In genomic region chr15:79957741-79958140, GRCh38 we compare ENCODE assay signal across 18 cellular contexts.
"Had no signal": no experiment of that assay in that cellular context is flagged by ENCODE, and none has a peak within 500 bp of the region (broad histone marks: within the 10 kb centered on the region; RNA-seq: fewer than 3 reads in every experiment).

No MANE protein-coding gene starts in this region.

- H3K9me3 ChIP-seq: ascending aorta, gastrocnemius medialis, left ventricle myocardium inferior, tibial artery had no signal

- H3K4me1 ChIP-seq: ascending aorta, gastrocnemius medialis, left ventricle myocardium inferior, neural progenitor cell, tibial artery had no signal

- H3K9ac ChIP-seq: neural progenitor cell had no signal

- H3K27ac Mint-ChIP-seq: activated CD4-positive, alpha-beta T cell treated with anti-CD3 and anti-CD28 coated beads, Interleukin-2, amount 10 ng/mL, durations not matched to agents 7 days and 5 days; activated CD8-positive, alpha-beta memory T cell treated with anti-CD3 and anti-CD28 coated beads, Interleukin-2, amount 10 ng/mL, durations not matched to agents 7 days and 5 days; activated CD8-positive, alpha-beta T cell treated with anti-CD3 and anti-CD28 coated beads for 36 hours; activated T-helper 1 cell treated with anti-CD3 and anti-CD28 coated beads, Interleukin-12 subunit alpha, Interleukin-12 subunit beta, Interleukin-2, Interleukin-4 antibody, amounts not matched to agents 30 ng/mL and 10 ng/mL and 1 ng/mL, durations not matched to agents 14 hours and 24 hours and 36 hours; neural progenitor cell; stimulated activated naive CD8-positive, alpha-beta T cell treated with anti-CD3 and anti-CD28 coated beads, Interleukin-15, Interleukin-2, amounts not matched to agents 100 ng/mL and 50 ng/mL, for 24 hours had no signal

- H3K9me3 Mint-ChIP-seq: activated naive CD4-positive, alpha-beta T cell treated with anti-CD3 and anti-CD28 coated beads, Interleukin-2, amount 50 U/mL, for 72 hours; activated T-helper 1 cell treated with anti-CD3 and anti-CD28 coated beads, Interleukin-12 subunit alpha, Interleukin-12 subunit beta, Interleukin-2, Interleukin-4 antibody, amounts not matched to agents 30 ng/mL and 10 ng/mL and 1 ng/mL, durations not matched to agents 14 hours and 24 hours and 36 hours; naive thymus-derived CD4-positive, alpha-beta T cell; neural progenitor cell; stimulated activated naive CD8-positive, alpha-beta T cell treated with anti-CD3 and anti-CD28 coated beads, Interleukin-15, Interleukin-2, amounts not matched to agents 100 ng/mL and 50 ng/mL, for 24 hours had no signal

- H3K36me3 Mint-ChIP-seq: neural progenitor cell had no signal

- H3K27me3 Mint-ChIP-seq: activated CD4-positive, alpha-beta T cell treated with anti-CD3 and anti-CD28 coated beads, Interleukin-2, amount 10 ng/mL, durations not matched to agents 7 days and 5 days; activated CD8-positive, alpha-beta memory T cell treated with anti-CD3 and anti-CD28 coated beads, Interleukin-2, amount 10 ng/mL, durations not matched to agents 7 days and 5 days; activated CD8-positive, alpha-beta T cell treated with anti-CD3 and anti-CD28 coated beads for 36 hours; naive thymus-derived CD4-positive, alpha-beta T cell; stimulated activated naive CD8-positive, alpha-beta T cell treated with anti-CD3 and anti-CD28 coated beads, Interleukin-15, Interleukin-2, amounts not matched to agents 100 ng/mL and 50 ng/mL, for 24 hours had no signal

- ATAC-seq: activated CD8-positive, alpha-beta memory T cell treated with anti-CD3 and anti-CD28 coated beads, Interleukin-2, amount 10 ng/mL, durations not matched to agents 7 days and 5 days; activated CD8-positive, alpha-beta T cell treated with anti-CD3 and anti-CD28 coated beads for 36 hours; gastrocnemius medialis; naive thymus-derived CD4-positive, alpha-beta T cell had no signal

- H3K4me3 Mint-ChIP-seq: activated CD4-positive, alpha-beta T cell treated with anti-CD3 and anti-CD28 coated beads, Interleukin-2, amount 10 ng/mL, durations not matched to agents 7 days and 5 days; activated CD8-positive, alpha-beta memory T cell treated with anti-CD3 and anti-CD28 coated beads, Interleukin-2, amount 10 ng/mL, durations not matched to agents 7 days and 5 days; activated CD8-positive, alpha-beta T cell treated with anti-CD3 and anti-CD28 coated beads for 36 hours; activated T-helper 1 cell treated with anti-CD3 and anti-CD28 coated beads, Interleukin-12 subunit alpha, Interleukin-12 subunit beta, Interleukin-2, Interleukin-4 antibody, amounts not matched to agents 30 ng/mL and 10 ng/mL and 1 ng/mL, durations not matched to agents 14 hours and 24 hours and 36 hours; naive thymus-derived CD4-positive, alpha-beta T cell; neural progenitor cell; stimulated activated naive CD8-positive, alpha-beta T cell treated with anti-CD3 and anti-CD28 coated beads, Interleukin-15, Interleukin-2, amounts not matched to agents 100 ng/mL and 50 ng/mL, for 24 hours had no signal

- DNase-seq: activated CD4-positive, alpha-beta T cell treated with anti-CD3 and anti-CD28 coated beads, Interleukin-2, amount 10 ng/mL, durations not matched to agents 7 days and 5 days; activated CD8-positive, alpha-beta memory T cell treated with anti-CD3 and anti-CD28 coated beads, Interleukin-2, amount 10 ng/mL, durations not matched to agents 7 days and 5 days; activated CD8-positive, alpha-beta T cell treated with anti-CD3 and anti-CD28 coated beads for 36 hours; activated gamma-delta T cell; central memory CD4-positive, alpha-beta T cell; effector memory CD4-positive, alpha-beta T cell; gastrocnemius medialis; hippocampal formation; left ventricle myocardium inferior; naive thymus-derived CD4-positive, alpha-beta T cell; stimulated activated CD4-positive, alpha-beta T cell treated with anti-CD3 and anti-CD28 coated beads, Interleukin-12 subunit alpha, Interleukin-12 subunit beta, amount 100 ng/mL, for 4 hours; stimulated activated CD4-positive, alpha-beta T cell treated with anti-CD3 and anti-CD28 coated beads, Interleukin-4, amount 100 ng/mL, for 4 hours; tibial artery had no signal

- H3K4me2 ChIP-seq: neural progenitor cell had no signal

- H3K36me3 ChIP-seq: ascending aorta, gastrocnemius medialis, left ventricle myocardium inferior, neural progenitor cell, tibial artery had no signal

- H3K27ac ChIP-seq: ascending aorta, gastrocnemius medialis, left ventricle myocardium inferior, neural progenitor cell, tibial artery had no signal

- H3K27me3 ChIP-seq: ascending aorta, gastrocnemius medialis, neural progenitor cell, tibial artery had no signal

- H3K4me3 ChIP-seq: ascending aorta, gastrocnemius medialis, left ventricle myocardium inferior, neural progenitor cell, tibial artery had no signal

- H2AFZ ChIP-seq: neural progenitor cell had no signal

- H3K4me1 Mint-ChIP-seq: neural progenitor cell had no signal
